Comparison of ENCODE assay signal across 8 cellular contexts in genomic region chr1:8871539-8871935, GRCh38. TPM values are rescaled to one million over a fixed set of nuclear protein-coding genes. Genes with fewer than 3 reads are reported as not detected.
DNase-seq lines count a peak whose midpoint lies in the region; ATAC-seq and TF ChIP-seq lines count a peak whose summit lies in the region.

No MANE protein-coding gene starts in this region.

- H3K9me3 ChIP-seq in H9 (ENCODE audit: control insufficient read depth, low read depth, low read length) (no peaks in the 10 kb centered on the region), right lobe of liver (no peaks in the 10 kb centered on the region)

- H3K9me3 Mint-ChIP-seq in H9 = no peaks in the 10 kb centered on the region; a peak in 1 of 5 replicates
- no peaks in the 10 kb centered on the region for H3K9me3 Mint-ChIP-seq in activated naive CD8-positive, alpha-beta T cell treated with anti-CD3 and anti-CD28 coated beads, Interleukin-2, amount 10 ng/mL, durations not matched to agents 7 days and 5 days

- H3K27ac ChIP-seq in H9 (ENCODE audit: insufficient read length, low read depth, low read length) (no peak overlapping the region), right lobe of liver (peak overlapping the region; percentile 51 to 76 (median 63))

- TF ChIP-seq POLR2A in right lobe of liver (IDR thresholded peaks at IDR 0.05) = no peak

- H3K23me2 ChIP-seq in H9 (ENCODE audit: insufficient read length, low read depth, low read length, poor library complexity, severe bottlenecking) = no peaks in the 10 kb centered on the region

- no peak overlapping the region for H2BK12ac ChIP-seq in H9 (ENCODE audit: insufficient read length, low read depth, low read length)

- peaks cover 15% of the 10 kb centered on the region; the same call in 1 of the 2 replicates for H3K79me2 ChIP-seq in H9 (ENCODE audit: insufficient read depth, low read length)

- H4K8ac ChIP-seq in H9 (replicated peaks; ENCODE audit: insufficient read length, low read depth, low read length) = no peak overlapping the region

- DNase-seq in BJ (ENCODE audit: low read depth) (no peak), H9 (no peak), right lobe of liver (peak in 1 of 3 donors; percentile 62), OCI-M1 (lab: John Stamatoyannopoulos, UW) (no peak), Kasumi-1 (lab: John Stamatoyannopoulos, UW) (no peak), GOT3 (lab: John Stamatoyannopoulos, UW) (no peak)
- DNase-seq in activated naive CD8-positive, alpha-beta T cell treated with anti-CD3 and anti-CD28 coated beads, Interleukin-2, amount 10 ng/mL, durations not matched to agents 7 days and 5 days = no peak

- H3K27me3 Mint-ChIP-seq in H9 (ENCODE audit: low read depth) = no peaks in the 10 kb centered on the region
- H3K27me3 Mint-ChIP-seq in activated naive CD8-positive, alpha-beta T cell treated with anti-CD3 and anti-CD28 coated beads, Interleukin-2, amount 10 ng/mL, durations not matched to agents 7 days and 5 days = no peaks in the 10 kb centered on the region

- no peak overlapping the region for H3K4me3 Mint-ChIP-seq in H9
- peak overlapping the region; percentile 96 for H3K4me3 Mint-ChIP-seq in activated naive CD8-positive, alpha-beta T cell treated with anti-CD3 and anti-CD28 coated beads, Interleukin-2, amount 10 ng/mL, durations not matched to agents 7 days and 5 days

- H3K27me3 ChIP-seq in BJ (ENCODE audit: control insufficient read depth, insufficient read depth, low read length) (no peaks in the 10 kb centered on the region), H9 (ENCODE audit: insufficient read depth, low read length) (no peaks in the 10 kb centered on the region), right lobe of liver (no peaks in the 10 kb centered on the region)

- H3K79me1 ChIP-seq in H9 (ENCODE audit: insufficient read depth, low read depth, low read length, poor library complexity, severe bottlenecking) = peaks cover 11% of the 10 kb centered on the region

- H4K91ac ChIP-seq in H9 (ENCODE audit: insufficient read length, low read depth, low read length) = no peak overlapping the region

- intact Hi-C loops in right lobe of liver (cut with DNase I) = no loop called here

- no peak overlapping the region for H3K4me3 ChIP-seq in BJ (ENCODE audit: low read depth, low read length)
- no peak overlapping the region for H3K4me3 ChIP-seq in right lobe of liver

- no peaks in the 10 kb centered on the region for H4K20me1 ChIP-seq in H9 (ENCODE audit: control insufficient read depth, insufficient read depth, insufficient read length)

- no peak overlapping the region for H3K4me2 ChIP-seq in H9 (ENCODE audit: insufficient read depth, insufficient read length, low read length)

- H2BK20ac ChIP-seq in H9 (ENCODE audit: low read depth, low read length, poor library complexity, severe bottlenecking) = no peak overlapping the region

- no peak overlapping the region for H2BK120ac ChIP-seq in H9 (ENCODE audit: low read depth, low read length, poor library complexity, severe bottlenecking)

- H3K4me1 ChIP-seq in H9 (ENCODE audit: insufficient read depth, low read length) (peaks cover 8% of the 10 kb centered on the region; the same call in 1 of the 2 replicates), right lobe of liver (peaks cover 0 to 87% (median 37%) of the 10 kb centered on the region in 4 donors)

- H2BK15ac ChIP-seq in H9 (ENCODE audit: low read depth, low read length) = no peak overlapping the region

- H2BK5ac ChIP-seq in H9 (ENCODE audit: insufficient read length, low read length) = no peak overlapping the region

- peaks cover 62 to 75% of the 10 kb centered on the region in 2 experiments for H3K4me1 Mint-ChIP-seq in H9
- H3K4me1 Mint-ChIP-seq in activated naive CD8-positive, alpha-beta T cell treated with anti-CD3 and anti-CD28 coated beads, Interleukin-2, amount 10 ng/mL, durations not matched to agents 7 days and 5 days = peaks cover 62% of the 10 kb centered on the region

- ATAC-seq in activated naive CD8-positive, alpha-beta T cell treated with anti-CD3 and anti-CD28 coated beads, Interleukin-2, amount 10 ng/mL, durations not matched to agents 7 days and 5 days (ENCODE audit: low read depth) = no peak
- ATAC-seq in right lobe of liver (peak; percentile 7 to 49 (median 34)), GM21423 (IDR thresholded peaks at IDR 0.05; ENCODE audit: unreplicated experiment) (no peak)

- no peak overlapping the region for H3K56ac ChIP-seq in H9 (ENCODE audit: insufficient read length, low read depth, low read length)

- CTCF ChIA-PET in BJ (lab: Yijun Ruan, JAX) = interaction anchor here (1.2 to 5.1 kb wide), 4 partner anchors 11 to 43 kb away, joined by 3 to 44 read pairs (median 4); no protein-coding TSS in a partner anchor

- H3K23ac ChIP-seq in H9 (ENCODE audit: insufficient read length, low read depth, low read length) = no peak overlapping the region

- H4K5ac ChIP-seq in H9 (ENCODE audit: insufficient read length, low read depth, low read length) = no peak overlapping the region

- no peak overlapping the region for H3K14ac ChIP-seq in H9 (ENCODE audit: insufficient read depth, low read length)

- no peak overlapping the region for H3K18ac ChIP-seq in H9 (ENCODE audit: insufficient read length, low read depth, low read length)

- no peak overlapping the region for H3T11ph ChIP-seq in H9 (ENCODE audit: low read length)

- H2AK5ac ChIP-seq in H9 (ENCODE audit: insufficient read length, low read length) = no peak overlapping the region

- H3K36me3 Mint-ChIP-seq in H9 (ENCODE audit: insufficient read depth in 1 of 3, low read depth in 3 of 3) = peaks cover 87 to 98% (median 93%) of the 10 kb centered on the region in 3 experiments
- peaks cover 88% of the 10 kb centered on the region for H3K36me3 Mint-ChIP-seq in activated naive CD8-positive, alpha-beta T cell treated with anti-CD3 and anti-CD28 coated beads, Interleukin-2, amount 10 ng/mL, durations not matched to agents 7 days and 5 days

- TF ChIP-seq CTCF in BJ (IDR thresholded peaks at IDR 0.05; ENCODE audit: insufficient read depth, low read depth, low read length) = peak; percentile 25
- peak; percentile 63 for TF ChIP-seq CTCF in H9 (conservative IDR thresholded peaks at IDR 0.05)
- TF ChIP-seq CTCF in right lobe of liver (IDR thresholded peaks at IDR 0.05) = peak; percentile 22 to 49 (median 33)

- H3K27ac Mint-ChIP-seq in H9 = peak overlapping the region in 2 of 3 experiments; percentile 68 to 94; a peak in 5 of 7 replicates
- peak overlapping the region; percentile 90 for H3K27ac Mint-ChIP-seq in activated naive CD8-positive, alpha-beta T cell treated with anti-CD3 and anti-CD28 coated beads, Interleukin-2, amount 10 ng/mL, durations not matched to agents 7 days and 5 days

- no peak overlapping the region for H3K4ac ChIP-seq in H9 (ENCODE audit: low read depth, low read length)

- POLR2A ChIA-PET in BJ (lab: Charles Lee) = no interaction called here
- POLR2A ChIA-PET in activated naive CD8-positive, alpha-beta T cell treated with anti-CD3 and anti-CD28 coated beads, Interleukin-2, amount 10 ng/mL, durations not matched to agents 7 days and 5 days (lab: Charles Lee) = interaction anchor here (0.7 to 1.6 kb wide), 3 partner anchors 13 to 134 kb away, joined by 3 to 4 read pairs (median 4); no protein-coding TSS in a partner anchor

- no peak overlapping the region for H2AFZ ChIP-seq in H9 (ENCODE audit: low read length)

- no peak overlapping the region for H3K9ac ChIP-seq in H9 (ENCODE audit: extremely low read depth, insufficient read length, low read length)

- H3K36me3 ChIP-seq in BJ (ENCODE audit: control insufficient read depth, insufficient read depth, low read length) = peaks cover 55% of the 10 kb centered on the region
- H3K36me3 ChIP-seq in right lobe of liver = peaks cover 27 to 79% (median 55%) of the 10 kb centered on the region in 4 donors

- WGBS in H9 (ENCODE audit: extremely low coverage, insufficient read length, low lambda C conversion rate) = no CpG with 5 or more reads among the region's 7 CpGs
- no CpG with 5 or more reads among the region's 7 CpGs for WGBS in right lobe of liver (ENCODE audit: insufficient coverage, low coverage, low lambda C conversion rate, missing lambda C conversion rate)

RNA-seq across cellular contexts. Expression of gene ENO1, which starts 6.9 kb away (rescaled TPM):
- polyA plus RNA-seq in BJ (2011; rRNA removed) = 1,727 and 2,253 TPM in 2 replicates
- 897 and 1,451 TPM in 2 replicates for polyA minus RNA-seq in BJ (2011; rRNA and poly(A)+ RNA removed)
- total RNA-seq in H9 (2021) (1,781 and 1,786 TPM in 2 replicates), right lobe of liver (100 to 1,000 TPM; 314 to 792 (median 539) TPM)
- 1,000 to 10,000 TPM; 2,428 to 2,545 TPM for total RNA-seq in activated naive CD8-positive, alpha-beta T cell treated with anti-CD3 and anti-CD28 coated beads, Interleukin-2, amount 10 ng/mL, durations not matched to agents 7 days and 5 days

RNA-seq across cellular contexts. Expression of gene RERE, which starts 54.1 kb away (rescaled TPM):
- 3.8 and 5.9 TPM in 2 replicates for polyA plus RNA-seq in BJ (2011; rRNA removed)
- polyA minus RNA-seq in BJ (2011; rRNA and poly(A)+ RNA removed) = 42.7 and 57.8 TPM in 2 replicates
- total RNA-seq in H9 (2021) (92.7 and 103 TPM in 2 replicates), right lobe of liver (10 to 100 TPM; 17.5 to 38.4 (median 25.0) TPM)
- 10 to 100 TPM; 64.4 to 68.7 TPM for total RNA-seq in activated naive CD8-positive, alpha-beta T cell treated with anti-CD3 and anti-CD28 coated beads, Interleukin-2, amount 10 ng/mL, durations not matched to agents 7 days and 5 days

Comparison
In these comparisons a context has a peak if more than half of its experiments do, and no peak if none do; other contexts are left out.
1. ATAC-seq: peak in right lobe of liver (4 of 4); none in activated naive CD8-positive, alpha-beta T cell treated with anti-CD3 and anti-CD28 coated beads, Interleukin-2, amount 10 ng/mL, durations not matched to agents 7 days and 5 days (single experiment) and GM21423 (single experiment).
2. Peak in every context shown above with its lines, with median percentiles within 50 percentile points of each other: CTCF ChIP-seq.